In the genomic region with DNA sequence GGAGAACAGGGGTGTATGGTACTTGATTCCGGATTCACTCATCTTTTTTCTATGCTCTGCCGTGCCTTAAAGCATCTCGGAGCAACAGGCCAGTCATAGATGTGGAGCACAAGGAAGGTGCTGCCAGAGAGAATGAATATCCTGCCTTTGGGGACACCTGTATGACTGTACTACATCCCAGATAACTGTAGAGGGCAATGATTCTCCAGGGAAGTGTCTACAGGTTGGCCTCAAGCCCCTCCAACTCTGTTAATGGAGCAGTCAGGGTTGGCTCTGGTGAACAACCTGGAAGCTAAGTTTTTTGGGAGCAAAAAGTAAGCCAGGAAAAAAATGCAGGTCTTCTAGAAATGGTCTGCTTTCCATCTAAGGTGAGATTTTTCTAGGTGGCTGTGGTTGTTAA, we compare ENCODE assay signal across 10 cellular contexts.
DNase-seq lines count a peak whose midpoint lies in the region; ATAC-seq and TF ChIP-seq lines count a peak whose summit lies in the region.
"Had no signal": no experiment of that assay in that cellular context is flagged by ENCODE, and none has a peak within 500 bp of the region (broad histone marks: within the 10 kb centered on the region; RNA-seq: fewer than 3 reads in every experiment).

No MANE protein-coding gene starts in this region.

- H3K4me2 ChIP-seq in MM.1S (ENCODE audit: low read depth, low read length) = no peak overlapping the region

- H3K9me2 ChIP-seq in MM.1S (replicated peaks; ENCODE audit: insufficient read depth, low read length) = no peaks in the 10 kb centered on the region

- no peak overlapping the region for H3K27ac ChIP-seq in MM.1S (ENCODE audit: low read length)
- no peak overlapping the region for H3K27ac ChIP-seq in endodermal cell (ENCODE audit: low read depth, low read length)
- H3K27ac ChIP-seq: colonic mucosa, skin epidermis had no signal

- H3K9ac ChIP-seq in MM.1S (ENCODE audit: low read length) = no peak overlapping the region
- no peak overlapping the region for H3K9ac ChIP-seq in endodermal cell (ENCODE audit: extremely low read depth, low read length, poor library complexity, severe bottlenecking)

- TF ChIP-seq CTCF in MM.1S (IDR thresholded peaks at IDR 0.05; ENCODE audit: low read length) (peak; percentile 36), endodermal cell (conservative IDR thresholded peaks at IDR 0.05) (peak; percentile 76), omental fat pad (IDR thresholded peaks at IDR 0.05) (no peak), endothelial cell (IDR thresholded peaks at IDR 0.05; ENCODE audit: unreplicated experiment) (no peak)

- H3K9me3 ChIP-seq in MM.1S (replicated peaks; ENCODE audit: insufficient read depth, low read length) (no peaks in the 10 kb centered on the region), endodermal cell (ENCODE audit: control insufficient read depth, low read length) (peaks cover 6% of the 10 kb centered on the region)
- H3K9me3 ChIP-seq: colonic mucosa had no signal

- H3K4me1 ChIP-seq in MM.1S (ENCODE audit: low read length) (no peaks in the 10 kb centered on the region), endodermal cell (ENCODE audit: control insufficient read depth, insufficient read depth, low read length) (no peaks in the 10 kb centered on the region)

- H3K27me3 Mint-ChIP-seq in endodermal cell (ENCODE audit: insufficient read depth) = no peaks in the 10 kb centered on the region
- no peaks in the 10 kb centered on the region for H3K27me3 Mint-ChIP-seq in endothelial cell (ENCODE audit: unreplicated experiment)

- no peaks in the 10 kb centered on the region for H3K36me3 ChIP-seq in MM.1S (replicated peaks; ENCODE audit: insufficient read depth, low read length)
- no peaks in the 10 kb centered on the region for H3K36me3 ChIP-seq in endodermal cell (ENCODE audit: control insufficient read depth, insufficient read depth, low read length)
- H3K36me3 ChIP-seq: colonic mucosa had no signal

- H3F3A ChIP-seq in MM.1S (ENCODE audit: insufficient read depth, low read length) = no peaks in the 10 kb centered on the region

- H3K9me3 Mint-ChIP-seq in endodermal cell (no peaks in the 10 kb centered on the region), endothelial cell (ENCODE audit: unreplicated experiment) (no peaks in the 10 kb centered on the region)

- H3K4me3 ChIP-seq in MM.1S (ENCODE audit: low read length) (no peak overlapping the region), endodermal cell (ENCODE audit: low read length) (no peak overlapping the region)
- H3K4me3 ChIP-seq: colonic mucosa, skin epidermis had no signal

- no peaks in the 10 kb centered on the region for H3K79me2 ChIP-seq in MM.1S (ENCODE audit: low read length)

- H3K27me3 ChIP-seq in MM.1S (replicated peaks; ENCODE audit: insufficient read depth, low read length) (no peaks in the 10 kb centered on the region), endodermal cell (ENCODE audit: control insufficient read depth, insufficient read depth, low read length, poor library complexity, severe bottlenecking) (no peaks in the 10 kb centered on the region)
- H3K27me3 ChIP-seq: colonic mucosa had no signal

- no peaks in the 10 kb centered on the region for H3K36me3 Mint-ChIP-seq in endodermal cell (ENCODE audit: low read depth)
- no peaks in the 10 kb centered on the region for H3K36me3 Mint-ChIP-seq in endothelial cell (ENCODE audit: low read depth, unreplicated experiment)

- peak; percentile 75 for ATAC-seq in GM19438 (IDR thresholded peaks at IDR 0.05; ENCODE audit: low read depth, unreplicated experiment)
- ATAC-seq in omental fat pad (ENCODE audit: low FRiP score) = no peak
- no peak for ATAC-seq in GM18511 (IDR thresholded peaks at IDR 0.05; ENCODE audit: unreplicated experiment)
- no peak for ATAC-seq in HG03521 (IDR thresholded peaks at IDR 0.05; ENCODE audit: unreplicated experiment)

- no peaks in the 10 kb centered on the region for H4K20me1 ChIP-seq in MM.1S (ENCODE audit: insufficient read depth, low read length)

- H2AFZ ChIP-seq in MM.1S (ENCODE audit: low read length) = no peak overlapping the region

- H3K4me1 Mint-ChIP-seq in endodermal cell (peaks cover 4% of the 10 kb centered on the region), endothelial cell (ENCODE audit: unreplicated experiment) (peaks cover 6% of the 10 kb centered on the region)

- H3K4me3 Mint-ChIP-seq in endodermal cell = no peak overlapping the region
- H3K4me3 Mint-ChIP-seq in endothelial cell (ENCODE audit: unreplicated experiment) = no peak overlapping the region

- 95 to 100% methylated on average over 2 to 3 of the region's 3 CpGs for WGBS in endodermal cell (ENCODE audit: insufficient coverage in 1 of 2, insufficient read length in 1 of 2), 2 experiments

- DNase-seq in D341Med (ENCODE audit: low spot score) (peak; percentile 60), MM.1S (no peak), endodermal cell (peak; percentile 54), omental fat pad (ENCODE audit: low spot score) (no peak), endothelial cell (ENCODE audit: low spot score) (no peak)
- DNase-seq: colonic mucosa had no signal

- no peak overlapping the region for H3K27ac Mint-ChIP-seq in endodermal cell
- no peak overlapping the region for H3K27ac Mint-ChIP-seq in endothelial cell (ENCODE audit: unreplicated experiment)

Comparison
In these comparisons a context has a peak if more than half of its experiments do, and no peak if none do; other contexts are left out.
1. DNase-seq: peak in D341Med (single experiment) and endodermal cell (single experiment); none in MM.1S (single experiment), omental fat pad (single experiment) and endothelial cell (single experiment).
2. CTCF ChIP-seq: peak in MM.1S (single experiment) and endodermal cell (single experiment); none in omental fat pad (0 of 3) and endothelial cell (single experiment).